ENCODE assay signal across 1 cellular context in genomic region chr2:149597050-149598013, GRCh38.
TF ChIP-seq lines count a peak whose summit lies in the region.

No MANE protein-coding gene starts in this region.

TF ChIP-seq in K562, 482 proteins besides CTCF, POLR2A, EP300 and RAD21 (continued from another document):
- TF ChIP-seq TSHZ1 (CRISPR knock-in tag; IDR thresholded peaks at IDR 0.05): no peak
